10 cellular contexts compared by ENCODE assay signal in the genomic region with DNA sequence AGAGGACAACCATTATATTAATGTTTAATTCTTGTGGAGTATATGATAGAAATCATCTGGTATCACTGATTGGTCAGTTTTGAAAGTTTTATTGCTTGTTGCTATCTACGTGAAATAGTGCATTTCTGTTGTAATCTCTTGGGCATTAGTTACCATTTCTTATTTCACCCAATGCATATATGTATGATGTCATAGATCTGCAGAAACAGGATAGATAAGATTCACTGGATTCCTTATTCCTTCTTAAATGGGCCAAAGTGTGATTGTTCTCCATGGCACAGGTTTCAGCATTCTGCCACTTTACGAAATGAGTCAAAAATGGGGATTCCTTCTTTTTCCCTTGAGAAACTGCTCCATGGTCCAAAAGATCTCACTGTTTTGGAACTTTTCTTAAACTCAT.
"Had no signal": no experiment of that assay in that cellular context is flagged by ENCODE, and none has a peak within 500 bp of the region (broad histone marks: within the 10 kb centered on the region; RNA-seq: fewer than 3 reads in every experiment).

No MANE protein-coding gene starts in this region.

- H2AFZ ChIP-seq: GM23248, GM23338 had no signal

- H3K9ac ChIP-seq: GM23248 had no signal

- H3K4me3 Mint-ChIP-seq: GM23338, H9, HFFc6 had no signal

- H3K27ac Mint-ChIP-seq: GM23338, H9, HFFc6 had no signal

- FAIRE-seq: H1 had no signal

- H3K4me3 ChIP-seq: GM23248, GM23338, HAP-1 had no signal

- H3K4me2 ChIP-seq: GM23338 had no signal

- DNase-seq: GM23248, GOT3, H7, H9, HCEC 1CT, HFFc6 had no signal

- ATAC-seq: GM23338, HCT116 had no signal

- H3K27ac ChIP-seq: GM23248 had no signal

- H3K36me3 ChIP-seq: HAP-1 had no signal

- H3K9me3 ChIP-seq: HAP-1 had no signal

- H3K9me3 Mint-ChIP-seq: GM23338, H9, HFFc6 had no signal

- H3K4me1 ChIP-seq: HAP-1 had no signal
